1 cellular context compared by ENCODE assay signal in genomic region chr3:56254835-56255234, GRCh38.
TF ChIP-seq lines count a peak whose summit lies in the region.

No MANE protein-coding gene starts in this region.

TF ChIP-seq in liver, 16 proteins besides CTCF, POLR2A, EP300 and RAD21 (continued from another document):
- no peak for TF ChIP-seq ZBTB33 (IDR thresholded peaks at IDR 0.05)
- no peak for TF ChIP-seq GABPA (IDR thresholded peaks at IDR 0.05 in 1 of 2, conservative IDR thresholded peaks at IDR 0.05 in 1 of 2)
- no peak for TF ChIP-seq ATF3 (IDR thresholded peaks at IDR 0.05)
- TF ChIP-seq TAF1 (conservative IDR thresholded peaks at IDR 0.05): no peak
- no peak for TF ChIP-seq HNF4G (IDR thresholded peaks at IDR 0.05)
